1 cellular context compared by ENCODE assay signal in the genomic region with DNA sequence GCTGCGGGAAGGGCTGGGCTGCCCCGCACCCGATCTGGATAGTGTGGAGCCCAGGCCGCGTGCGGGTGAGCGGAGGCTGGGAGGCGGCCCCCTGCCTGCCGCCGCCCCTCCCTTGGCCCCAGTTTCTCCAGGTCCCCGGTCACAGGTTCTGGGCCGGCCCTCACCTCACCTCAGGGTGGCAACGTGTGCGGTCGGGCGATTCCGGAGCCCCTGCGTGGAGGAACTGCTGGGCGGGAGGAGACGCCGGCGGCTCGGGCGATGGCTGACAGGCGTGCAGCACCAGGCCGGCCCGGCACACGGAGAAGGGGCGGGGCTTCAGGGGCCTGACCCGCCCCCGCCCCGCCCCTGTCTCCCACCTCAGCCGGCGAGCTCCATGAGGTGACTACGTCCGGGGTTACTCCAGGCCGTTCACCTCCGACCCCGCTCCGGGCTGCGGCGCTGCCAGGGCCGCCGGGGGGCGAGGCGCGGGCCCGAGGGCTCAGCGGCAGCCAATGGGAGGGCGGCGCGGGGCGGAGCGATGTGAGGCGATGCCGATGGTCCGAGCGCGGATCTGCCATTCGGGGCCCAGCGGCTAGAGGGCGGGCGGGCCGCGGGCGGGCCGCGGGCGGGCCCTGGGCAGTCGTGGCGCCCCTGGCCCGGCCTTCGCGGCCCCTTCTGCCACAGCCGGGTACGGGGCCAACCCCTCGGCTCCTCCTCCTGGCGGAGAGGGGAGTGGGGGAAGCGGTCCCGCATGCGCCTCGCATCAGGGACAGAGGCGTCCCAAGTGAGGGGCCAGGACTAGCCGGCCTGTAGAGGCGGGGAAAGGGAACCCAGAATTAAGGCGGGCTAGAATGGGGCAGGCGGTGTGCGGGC.
TF ChIP-seq lines count a peak whose summit lies in the region.

No MANE protein-coding gene starts in this region.

TF ChIP-seq in A549, 52 proteins besides CTCF, POLR2A, EP300 and RAD21 (continued from another document):
- no peak for TF ChIP-seq ZSCAN20 (CRISPR knock-in tag; IDR thresholded peaks at IDR 0.05)
- TF ChIP-seq PHF8 (IDR thresholded peaks at IDR 0.05; ENCODE audit: borderline replicate concordance, low read depth), result peak; percentile 83
- no peak for TF ChIP-seq FOXS1 (CRISPR knock-in tag; IDR thresholded peaks at IDR 0.05)
- TF ChIP-seq HEYL (CRISPR knock-in tag; IDR thresholded peaks at IDR 0.05), result no peak
- no peak for TF ChIP-seq CHD4 (IDR thresholded peaks at IDR 0.05; ENCODE audit: borderline replicate concordance)
- no peak for TF ChIP-seq EHMT2 (IDR thresholded peaks at IDR 0.05; ENCODE audit: low read depth)
- TF ChIP-seq GATA3 (IDR thresholded peaks at IDR 0.05; ENCODE audit: borderline replicate concordance), result no peak
- TF ChIP-seq TFCP2L1 (CRISPR knock-in tag; IDR thresholded peaks at IDR 0.05), result peak; percentile 89; the same call in 1 of the 2 replicates
- peak; percentile 91 for TF ChIP-seq TP53 (CRISPR knock-in tag; IDR thresholded peaks at IDR 0.05)
- no peak for TF ChIP-seq EHF (CRISPR knock-in tag; IDR thresholded peaks at IDR 0.05)
- no peak for TF ChIP-seq KDM1A (IDR thresholded peaks at IDR 0.05; ENCODE audit: low read depth)
- no peak for TF ChIP-seq BHLHE40 (IDR thresholded peaks at IDR 0.05; ENCODE audit: low read depth, low read length)
- TF ChIP-seq CHD2 (IDR thresholded peaks at IDR 0.05; ENCODE audit: low read length, partially characterized antibody), result no peak
- TF ChIP-seq, protein P1, sequence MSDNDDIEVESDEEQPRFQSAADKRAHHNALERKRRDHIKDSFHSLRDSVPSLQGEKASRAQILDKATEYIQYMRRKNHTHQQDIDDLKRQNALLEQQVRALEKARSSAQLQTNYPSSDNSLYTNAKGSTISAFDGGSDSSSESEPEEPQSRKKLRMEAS (IDR thresholded peaks at IDR 0.05), result peak; percentile 54
- no peak for TF ChIP-seq FOSB (CRISPR knock-in tag; IDR thresholded peaks at IDR 0.05)
- no peak; the same call in 1 of the 2 replicates for TF ChIP-seq MAZ (IDR thresholded peaks at IDR 0.05; ENCODE audit: borderline replicate concordance, low read depth, low read length)
- no peak for TF ChIP-seq JUNB (IDR thresholded peaks at IDR 0.05)
- peak; percentile 74 to 80 for TF ChIP-seq JUN (IDR thresholded peaks at IDR 0.05)
- no peak for TF ChIP-seq NR3C1 (IDR thresholded peaks at IDR 0.05)
- TF ChIP-seq, protein P2, sequence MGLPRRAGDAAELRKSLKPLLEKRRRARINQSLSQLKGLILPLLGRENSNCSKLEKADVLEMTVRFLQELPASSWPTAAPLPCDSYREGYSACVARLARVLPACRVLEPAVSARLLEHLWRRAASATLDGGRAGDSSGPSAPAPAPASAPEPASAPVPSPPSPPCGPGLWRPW (IDR thresholded peaks at IDR 0.05), result no peak
- TF ChIP-seq KDM5A (IDR thresholded peaks at IDR 0.05), result no peak
- TF ChIP-seq, protein P3, sequence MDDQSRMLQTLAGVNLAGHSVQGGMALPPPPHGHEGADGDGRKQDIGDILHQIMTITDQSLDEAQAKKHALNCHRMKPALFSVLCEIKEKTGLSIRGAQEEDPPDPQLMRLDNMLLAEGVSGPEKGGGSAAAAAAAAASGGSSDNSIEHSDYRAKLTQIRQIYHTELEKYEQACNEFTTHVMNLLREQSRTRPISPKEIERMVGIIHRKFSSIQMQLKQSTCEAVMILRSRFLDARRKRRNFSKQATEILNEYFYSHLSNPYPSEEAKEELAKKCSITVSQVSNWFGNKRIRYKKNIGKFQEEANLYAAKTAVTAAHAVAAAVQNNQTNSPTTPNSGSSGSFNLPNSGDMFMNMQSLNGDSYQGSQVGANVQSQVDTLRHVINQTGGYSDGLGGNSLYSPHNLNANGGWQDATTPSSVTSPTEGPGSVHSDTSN (IDR thresholded peaks at IDR 0.05), result peak; percentile 36; the same call in 1 of the 2 replicates
- TF ChIP-seq CEBPB (IDR thresholded peaks at IDR 0.05), result no peak
- no peak for TF ChIP-seq ZC3H11A (IDR thresholded peaks at IDR 0.05)
- no peak for TF ChIP-seq RFX5 (IDR thresholded peaks at IDR 0.05)
- TF ChIP-seq FOSL2 (IDR thresholded peaks at IDR 0.05), result no peak
- TF ChIP-seq FOSL2 (CRISPR knock-in tag; IDR thresholded peaks at IDR 0.05), result no peak
- TF ChIP-seq HOXB5 (CRISPR knock-in tag; IDR thresholded peaks at IDR 0.05), result 0 out of 2 replicates have a peak, but pooled peaks have one; percentile 88
- TF ChIP-seq MYC (IDR thresholded peaks at IDR 0.05; ENCODE audit: borderline replicate concordance, low read length), result peak; percentile 71
- TF ChIP-seq, protein P4, sequence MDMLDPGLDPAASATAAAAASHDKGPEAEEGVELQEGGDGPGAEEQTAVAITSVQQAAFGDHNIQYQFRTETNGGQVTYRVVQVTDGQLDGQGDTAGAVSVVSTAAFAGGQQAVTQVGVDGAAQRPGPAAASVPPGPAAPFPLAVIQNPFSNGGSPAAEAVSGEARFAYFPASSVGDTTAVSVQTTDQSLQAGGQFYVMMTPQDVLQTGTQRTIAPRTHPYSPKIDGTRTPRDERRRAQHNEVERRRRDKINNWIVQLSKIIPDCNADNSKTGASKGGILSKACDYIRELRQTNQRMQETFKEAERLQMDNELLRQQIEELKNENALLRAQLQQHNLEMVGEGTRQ (IDR thresholded peaks at IDR 0.05), result no peak
- TF ChIP-seq MAFK (IDR thresholded peaks at IDR 0.05; ENCODE audit: partially characterized antibody), result no peak
- no peak for TF ChIP-seq NFE2L2 (conservative IDR thresholded peaks at IDR 0.05; ENCODE audit: low read length)
- peak; percentile 63 for TF ChIP-seq ESRRA (IDR thresholded peaks at IDR 0.05; ENCODE audit: borderline replicate concordance, low read length)
- no peak for TF ChIP-seq ZFP36 (IDR thresholded peaks at IDR 0.05; ENCODE audit: borderline replicate concordance, partially characterized antibody)
- TF ChIP-seq HOXB13 (CRISPR knock-in tag; IDR thresholded peaks at IDR 0.05; ENCODE audit: low read depth), result no peak
- TF ChIP-seq SREBF2 (IDR thresholded peaks at IDR 0.05), result no peak
- TF ChIP-seq, protein P5, sequence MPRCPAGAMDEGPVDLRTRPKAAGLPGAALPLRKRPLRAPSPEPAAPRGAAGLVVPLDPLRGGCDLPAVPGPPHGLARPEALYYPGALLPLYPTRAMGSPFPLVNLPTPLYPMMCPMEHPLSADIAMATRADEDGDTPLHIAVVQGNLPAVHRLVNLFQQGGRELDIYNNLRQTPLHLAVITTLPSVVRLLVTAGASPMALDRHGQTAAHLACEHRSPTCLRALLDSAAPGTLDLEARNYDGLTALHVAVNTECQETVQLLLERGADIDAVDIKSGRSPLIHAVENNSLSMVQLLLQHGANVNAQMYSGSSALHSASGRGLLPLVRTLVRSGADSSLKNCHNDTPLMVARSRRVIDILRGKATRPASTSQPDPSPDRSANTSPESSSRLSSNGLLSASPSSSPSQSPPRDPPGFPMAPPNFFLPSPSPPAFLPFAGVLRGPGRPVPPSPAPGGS (IDR thresholded peaks at IDR 0.05), result no peak; the same call in 2 of the 3 replicates
- 0 out of 2 replicates have a peak, but pooled peaks have one; percentile 51 for TF ChIP-seq RARB (CRISPR knock-in tag; IDR thresholded peaks at IDR 0.05)
- TF ChIP-seq, protein P6, sequence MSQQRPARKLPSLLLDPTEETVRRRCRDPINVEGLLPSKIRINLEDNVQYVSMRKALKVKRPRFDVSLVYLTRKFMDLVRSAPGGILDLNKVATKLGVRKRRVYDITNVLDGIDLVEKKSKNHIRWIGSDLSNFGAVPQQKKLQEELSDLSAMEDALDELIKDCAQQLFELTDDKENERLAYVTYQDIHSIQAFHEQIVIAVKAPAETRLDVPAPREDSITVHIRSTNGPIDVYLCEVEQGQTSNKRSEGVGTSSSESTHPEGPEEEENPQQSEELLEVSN (IDR thresholded peaks at IDR 0.05; ENCODE audit: borderline replicate concordance, low read depth), result peak; percentile 74
- TF ChIP-seq CBX2 (IDR thresholded peaks at IDR 0.05; ENCODE audit: borderline replicate concordance, low read depth), result no peak
- TF ChIP-seq, protein P7, sequence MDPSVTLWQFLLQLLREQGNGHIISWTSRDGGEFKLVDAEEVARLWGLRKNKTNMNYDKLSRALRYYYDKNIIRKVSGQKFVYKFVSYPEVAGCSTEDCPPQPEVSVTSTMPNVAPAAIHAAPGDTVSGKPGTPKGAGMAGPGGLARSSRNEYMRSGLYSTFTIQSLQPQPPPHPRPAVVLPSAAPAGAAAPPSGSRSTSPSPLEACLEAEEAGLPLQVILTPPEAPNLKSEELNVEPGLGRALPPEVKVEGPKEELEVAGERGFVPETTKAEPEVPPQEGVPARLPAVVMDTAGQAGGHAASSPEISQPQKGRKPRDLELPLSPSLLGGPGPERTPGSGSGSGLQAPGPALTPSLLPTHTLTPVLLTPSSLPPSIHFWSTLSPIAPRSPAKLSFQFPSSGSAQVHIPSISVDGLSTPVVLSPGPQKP (IDR thresholded peaks at IDR 0.05; ENCODE audit: low read depth, low read length), result no peak
- TF ChIP-seq HDAC2 (IDR thresholded peaks at IDR 0.05), result no peak
- TF ChIP-seq CBX8 (IDR thresholded peaks at IDR 0.05), result no peak
- TF ChIP-seq, protein P8, sequence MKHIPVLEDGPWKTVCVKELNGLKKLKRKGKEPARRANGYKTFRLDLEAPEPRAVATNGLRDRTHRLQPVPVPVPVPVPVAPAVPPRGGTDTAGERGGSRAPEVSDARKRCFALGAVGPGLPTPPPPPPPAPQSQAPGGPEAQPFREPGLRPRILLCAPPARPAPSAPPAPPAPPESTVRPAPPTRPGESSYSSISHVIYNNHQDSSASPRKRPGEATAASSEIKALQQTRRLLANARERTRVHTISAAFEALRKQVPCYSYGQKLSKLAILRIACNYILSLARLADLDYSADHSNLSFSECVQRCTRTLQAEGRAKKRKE (CRISPR knock-in tag; IDR thresholded peaks at IDR 0.05; ENCODE audit: low read depth), result peak; percentile 78; the same call in 1 of the 2 replicates
- TF ChIP-seq NPAS2 (CRISPR knock-in tag; IDR thresholded peaks at IDR 0.05; ENCODE audit: borderline replicate concordance), result no peak
